15 cellular contexts compared by ENCODE assay signal in the genomic region with DNA sequence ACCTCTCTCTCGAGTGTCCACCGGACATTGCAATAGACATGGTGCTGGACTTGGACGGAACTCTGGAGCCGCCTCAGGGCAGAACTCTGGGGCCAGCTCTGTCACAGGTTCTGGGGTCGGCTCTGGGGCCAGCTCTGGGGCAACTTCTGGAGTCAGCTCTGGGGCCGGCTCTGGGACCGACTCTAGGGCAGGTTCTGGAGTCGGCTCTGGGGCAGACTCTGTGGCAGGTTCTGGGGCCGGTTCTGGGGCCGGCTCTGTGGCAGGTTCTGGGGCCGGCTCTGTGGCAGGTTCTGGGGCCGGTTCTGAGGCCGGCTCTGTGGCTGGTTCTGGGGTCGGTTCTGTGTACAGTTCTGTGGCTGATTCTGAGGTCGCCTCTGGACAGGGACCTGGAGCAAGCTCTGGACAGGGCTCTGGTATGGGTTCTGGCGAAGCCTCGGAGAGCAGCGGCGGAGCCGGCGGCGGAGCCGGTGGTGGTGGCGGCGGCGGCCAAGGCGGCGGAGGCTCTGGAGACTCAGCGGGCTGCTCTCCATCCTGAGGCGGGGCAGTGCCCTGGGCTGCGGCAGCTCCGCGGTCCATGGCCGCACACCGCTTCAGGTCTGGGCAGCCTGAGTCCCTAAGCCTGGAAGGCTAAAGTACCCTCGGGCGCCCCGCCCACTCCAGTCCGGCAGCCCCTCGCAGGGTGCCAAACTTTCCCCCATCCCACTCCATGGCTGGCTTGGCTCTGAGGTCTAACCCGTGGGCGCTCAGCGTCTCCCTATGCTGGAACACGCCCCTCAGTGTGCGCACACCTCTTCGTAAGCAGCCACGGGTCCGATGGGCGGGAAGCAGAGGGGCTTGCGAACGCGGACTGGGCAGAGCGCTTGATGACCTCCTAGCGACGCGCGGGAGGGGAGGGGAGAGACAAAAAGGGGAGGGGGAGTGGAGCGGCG. TPM values are rescaled to one million over a fixed set of nuclear protein-coding genes. Genes with fewer than 3 reads are reported as not detected.
DNase-seq lines count a peak whose midpoint lies in the region; ATAC-seq, FAIRE-seq and TF ChIP-seq lines count a peak whose summit lies in the region.
"Had no signal": no experiment of that assay in that cellular context is flagged by ENCODE, and none has a peak within 500 bp of the region (broad histone marks: within the 10 kb centered on the region; RNA-seq: fewer than 3 reads in every experiment).

A gene with protein sequence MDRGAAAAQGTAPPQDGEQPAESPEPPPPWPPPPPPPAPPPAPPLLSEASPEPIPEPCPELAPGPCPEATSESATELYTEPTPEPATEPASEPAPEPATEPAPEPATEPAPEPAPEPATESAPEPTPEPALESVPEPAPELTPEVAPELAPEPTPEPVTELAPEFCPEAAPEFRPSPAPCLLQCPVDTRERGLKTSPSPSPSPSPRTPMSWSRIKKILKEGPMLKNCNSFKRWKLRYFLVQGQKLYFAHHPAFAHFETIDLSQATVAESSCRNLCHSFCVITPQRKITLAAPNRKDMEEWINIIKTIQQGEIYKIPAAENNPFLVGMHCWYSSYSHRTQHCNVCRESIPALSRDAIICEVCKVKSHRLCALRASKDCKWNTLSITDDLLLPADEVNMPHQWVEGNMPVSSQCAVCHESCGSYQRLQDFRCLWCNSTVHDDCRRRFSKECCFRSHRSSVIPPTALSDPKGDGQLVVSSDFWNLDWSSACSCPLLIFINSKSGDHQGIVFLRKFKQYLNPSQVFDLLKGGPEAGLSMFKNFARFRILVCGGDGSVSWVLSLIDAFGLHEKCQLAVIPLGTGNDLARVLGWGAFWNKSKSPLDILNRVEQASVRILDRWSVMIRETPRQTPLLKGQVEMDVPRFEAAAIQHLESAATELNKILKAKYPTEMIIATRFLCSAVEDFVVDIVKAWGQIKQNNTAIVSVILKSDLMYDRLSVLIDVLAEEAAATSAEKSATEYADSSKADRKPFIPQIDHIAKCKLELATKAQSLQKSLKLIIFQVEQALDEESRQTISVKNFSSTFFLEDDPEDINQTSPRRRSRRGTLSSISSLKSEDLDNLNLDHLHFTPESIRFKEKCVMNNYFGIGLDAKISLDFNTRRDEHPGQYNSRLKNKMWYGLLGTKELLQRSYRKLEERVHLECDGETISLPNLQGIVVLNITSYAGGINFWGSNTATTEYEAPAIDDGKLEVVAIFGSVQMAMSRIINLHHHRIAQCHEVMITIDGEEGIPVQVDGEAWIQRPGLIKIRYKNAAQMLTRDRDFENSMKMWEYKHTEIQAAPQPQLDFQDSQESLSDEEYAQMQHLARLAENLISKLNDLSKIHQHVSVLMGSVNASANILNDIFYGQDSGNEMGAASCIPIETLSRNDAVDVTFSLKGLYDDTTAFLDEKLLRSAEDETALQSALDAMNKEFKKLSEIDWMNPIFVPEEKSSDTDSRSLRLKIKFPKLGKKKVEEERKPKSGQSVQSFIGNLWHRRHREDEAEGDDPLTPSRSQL (minus strand): TSS at position 723 of the 929 bp plus-strand sequence. CDS start 147 bp downstream, at position 576.

- peak; percentile 94 for ATAC-seq in HepG2

- no peaks in the 10 kb centered on the region for H3K79me2 ChIP-seq in HepG2 (ENCODE audit: insufficient read depth, low read length)

- H3K9me3 ChIP-seq in HepG2 (ENCODE audit: low read length) (no peaks in the 10 kb centered on the region), stomach (peaks cover 0 to 6% (median 0%) of the 10 kb centered on the region in 4 donors)

- H3K4me1 Mint-ChIP-seq in activated naive CD4-positive, alpha-beta T cell treated with anti-CD3 and anti-CD28 coated beads, Interleukin-2, amount 50 U/mL, for 24 hours, result peaks cover 3% of the 10 kb centered on the region
- H3K4me1 Mint-ChIP-seq in activated naive CD8-positive, alpha-beta T cell treated with anti-CD3 and anti-CD28 coated beads for 36 hours, result peaks cover 4% of the 10 kb centered on the region
- H3K4me1 Mint-ChIP-seq in osteocyte (ENCODE audit: unreplicated experiment), result no peaks in the 10 kb centered on the region

- H3K9ac ChIP-seq in HepG2 (ENCODE audit: insufficient read depth, low read depth, low read length), result no peak within 1 kb of the TSS

- TF ChIP-seq RAD21 in HepG2 (CRISPR knock-in tag; IDR thresholded peaks at IDR 0.05), result no peak

- no peak within 1 kb of the TSS for H2AFZ ChIP-seq in HepG2 (ENCODE audit: low read length)

- in situ Hi-C loops in HepG2 (cut with HindIII; ENCODE audit: extremely low pct_ligation_motif_present, low pct_unique_long_range_greater_than_20kb), result no loop called here

- no peaks in the 10 kb centered on the region for H3K36me3 Mint-ChIP-seq in activated naive CD4-positive, alpha-beta T cell treated with anti-CD3 and anti-CD28 coated beads, Interleukin-2, amount 50 U/mL, for 24 hours
- no peaks in the 10 kb centered on the region for H3K36me3 Mint-ChIP-seq in activated naive CD8-positive, alpha-beta T cell treated with anti-CD3 and anti-CD28 coated beads for 36 hours
- no peaks in the 10 kb centered on the region for H3K36me3 Mint-ChIP-seq in osteocyte (ENCODE audit: unreplicated experiment)

- no peak within 1 kb of the TSS for H3K27ac ChIP-seq in HepG2 (ENCODE audit: extremely low read length, insufficient read depth, low read length)
- no peak within 1 kb of the TSS for H3K27ac ChIP-seq in stomach

- H3K27me3 Mint-ChIP-seq in activated naive CD4-positive, alpha-beta T cell treated with anti-CD3 and anti-CD28 coated beads, Interleukin-2, amount 50 U/mL, for 24 hours, result peaks cover 25% of the 10 kb centered on the region
- H3K27me3 Mint-ChIP-seq in activated naive CD8-positive, alpha-beta T cell treated with anti-CD3 and anti-CD28 coated beads for 36 hours, result peaks cover 65% of the 10 kb centered on the region
- peaks cover 48% of the 10 kb centered on the region for H3K27me3 Mint-ChIP-seq in osteocyte (ENCODE audit: unreplicated experiment)

- CTCF ChIA-PET in HepG2 (lab: Yijun Ruan, JAX; ENCODE audit: low intra/inter-chr PET ratio, low total read pairs), result no interaction called here

- no peak for TF ChIP-seq CTCF in HepG2 (CRISPR knock-in tag; IDR thresholded peaks at IDR 0.05)
- no peak for TF ChIP-seq CTCF in stomach (IDR thresholded peaks at IDR 0.05)
- no peak for TF ChIP-seq CTCF in osteocyte (IDR thresholded peaks at IDR 0.05)

- POLR2A ChIA-PET in HepG2 (lab: Yijun Ruan, JAX), result no interaction called here

- H3K36me3 ChIP-seq in HepG2 (replicated peaks in 1 of 2; ENCODE audit: control insufficient read depth in 1 of 2, insufficient read depth in 2 of 2, low read length in 2 of 2), result no peaks in the 10 kb centered on the region
- H3K36me3 ChIP-seq in stomach, result no peaks in the 10 kb centered on the region

- no peak for TF ChIP-seq EP300 in HepG2 (IDR thresholded peaks at IDR 0.05; ENCODE audit: low read depth in 2 of 2, low read length in 2 of 2)
- TF ChIP-seq EP300 in HepG2 (CRISPR knock-in tag; IDR thresholded peaks at IDR 0.05; ENCODE audit: borderline replicate concordance), result no peak
- no peak for TF ChIP-seq EP300 in stomach (IDR thresholded peaks at IDR 0.05)

- H4K20me1 ChIP-seq in HepG2 (ENCODE audit: insufficient read depth, low read length), result no peaks in the 10 kb centered on the region

- H3K27me3 ChIP-seq in HepG2 (ENCODE audit: control insufficient read depth in 1 of 2, insufficient read depth in 2 of 2, low read length in 2 of 2), result peaks cover 0 to 10% of the 10 kb centered on the region in 2 experiments; a peak in 2 of 5 replicates
- H3K27me3 ChIP-seq in stomach, result peaks cover 16 to 84% (median 77%) of the 10 kb centered on the region in 3 donors

- H3K27ac Mint-ChIP-seq in activated naive CD4-positive, alpha-beta T cell treated with anti-CD3 and anti-CD28 coated beads, Interleukin-2, amount 50 U/mL, for 24 hours, result no peak within 1 kb of the TSS
- H3K27ac Mint-ChIP-seq in activated naive CD8-positive, alpha-beta T cell treated with anti-CD3 and anti-CD28 coated beads for 36 hours, result no peak within 1 kb of the TSS
- H3K27ac Mint-ChIP-seq in osteocyte (ENCODE audit: unreplicated experiment), result no peak within 1 kb of the TSS

- no peak for DNase-seq in activated naive CD4-positive, alpha-beta T cell (lab: John Stamatoyannopoulos, UW)
- DNase-seq in activated naive CD8-positive, alpha-beta T cell treated with anti-CD3 and anti-CD28 coated beads for 36 hours, result no peak
- DNase-seq in HepG2 (ENCODE audit: low spot score), result peak; percentile 67
- DNase-seq in stomach, result no peak
- no peak for DNase-seq in osteocyte (ENCODE audit: extremely low spot score, unreplicated experiment)
- no peak for DNase-seq in activated CD4-positive, alpha-beta T cell treated with anti-CD3 and anti-CD28 coated beads for 4 hours
- no peak for DNase-seq in NCI-H2107 treated with DMSO at 0.1 percent for 48 hours (lab: John Stamatoyannopoulos, UW; ENCODE audit: unreplicated experiment)
- DNase-seq: activated CD8-positive, alpha-beta memory T cell treated with anti-CD3 and anti-CD28 coated beads for 24 hours; AML-193; NCI-H446 treated with DMSO at 0.1 percent for 48 hours; stimulated activated naive CD4-positive, alpha-beta T cell had no signal

- peak; percentile 76 for FAIRE-seq in HepG2 (lab: Jason Lieb, UNC)

- H3K9me3 Mint-ChIP-seq in activated naive CD4-positive, alpha-beta T cell treated with anti-CD3 and anti-CD28 coated beads, Interleukin-2, amount 50 U/mL, for 24 hours, result no peaks in the 10 kb centered on the region
- no peaks in the 10 kb centered on the region for H3K9me3 Mint-ChIP-seq in activated naive CD8-positive, alpha-beta T cell treated with anti-CD3 and anti-CD28 coated beads for 36 hours
- no peaks in the 10 kb centered on the region for H3K9me3 Mint-ChIP-seq in osteocyte (ENCODE audit: unreplicated experiment)

- H3K4me3 ChIP-seq in HepG2 (replicated peaks in 1 of 3; ENCODE audit: insufficient read depth in 1 of 3, low read depth in 2 of 3, low read length in 3 of 3), result peak within 1 kb of the TSS; percentile 42 to 68 (median 50); a peak in 5 of 6 replicates
- peak within 1 kb of the TSS in 3 of 4 donors; percentile 4 to 32 (median 24) for H3K4me3 ChIP-seq in stomach

- H3K4me3 Mint-ChIP-seq in activated naive CD4-positive, alpha-beta T cell treated with anti-CD3 and anti-CD28 coated beads, Interleukin-2, amount 50 U/mL, for 24 hours, result peak within 1 kb of the TSS; percentile 31
- H3K4me3 Mint-ChIP-seq in activated naive CD8-positive, alpha-beta T cell treated with anti-CD3 and anti-CD28 coated beads for 36 hours, result peak within 1 kb of the TSS; percentile 32
- H3K4me3 Mint-ChIP-seq in osteocyte (ENCODE audit: unreplicated experiment), result no peak within 1 kb of the TSS

- BruUV-seq in HepG2 (replicated peaks; lab: Mats Ljungman, UMichigan), result no TSS peak

- H3K4me1 ChIP-seq in HepG2 (ENCODE audit: insufficient read depth, low read length), result no peaks in the 10 kb centered on the region
- peaks cover 4 to 31% (median 9%) of the 10 kb centered on the region in 4 donors for H3K4me1 ChIP-seq in stomach

- WGBS in HepG2 (ENCODE audit: low lambda C conversion rate), result 12% methylated on average over 10 of the region's 59 CpGs
- WGBS in stomach, 5 donors, result 2 to 43% (median 6%) methylated on average over 23 to 59 of the region's 59 CpGs

- H3K4me2 ChIP-seq in HepG2 (ENCODE audit: low read depth, low read length), result peak within 1 kb of the TSS; percentile 68

- TF ChIP-seq POLR2A in HepG2 (IDR thresholded peaks at IDR 0.05; ENCODE audit: insufficient read depth in 1 of 2, low read depth in 2 of 2, low read length in 2 of 2) (peak in 1 of 2 experiments; percentile 48; a peak in 2 of 4 replicates), stomach (IDR thresholded peaks at IDR 0.05) (no peak)

- intact Hi-C loops in HepG2 (cut with micrococcal nuclease; ENCODE audit: unreplicated experiment) (loop anchor here (5.0 kb wide), 1 partner anchor 38 kb away; no protein-coding TSS in a partner anchor), stomach (cut with DNase I; ENCODE audit: low total_unique reads) (no loop called here)

RNA-seq across cellular contexts. Expression of the gene that starts here (rescaled TPM):
- not detected for total RNA-seq in activated naive CD8-positive, alpha-beta T cell treated with anti-CD3 and anti-CD28 coated beads for 36 hours
- total RNA-seq in HepG2 (2016; rRNA removed; fragmentation: Illumina TruSeq; extraction: Trizol) (24.0 and 43.2 TPM in 2 replicates), stomach (1 to 10 TPM in 1 of 5 donors, not detected in 4; 1.8 TPM), osteocyte (not detected in 2 replicates)
- total RNA-seq in HepG2 (2016; cell fraction: cytosol; rRNA removed; fragmentation: Illumina TruSeq; extraction: Trizol; ENCODE audit: low read depth), result 2.0 and 2.5 TPM in 2 replicates
- total RNA-seq in HepG2 (2016; cell fraction: insoluble cytoplasmic fraction; rRNA removed; fragmentation: Illumina TruSeq; extraction: Trizol), result 23.7 and 41.0 TPM in 2 replicates
- 12.3 and 12.6 TPM in 2 replicates for total RNA-seq in HepG2 (2016; cell fraction: membrane; rRNA removed; fragmentation: Illumina TruSeq; extraction: Trizol)
- total RNA-seq in HepG2 (2016; cell fraction: nucleus; rRNA removed; fragmentation: Illumina TruSeq; extraction: Trizol), result 20.4 and 22.0 TPM in 2 replicates
- polyA plus RNA-seq in HepG2 (2011; rRNA removed) (6.2 and 11.0 TPM in 2 replicates), stomach (under 1 TPM in 1 of 3 donors, not detected in 2; 0.06 TPM)
- polyA plus RNA-seq in HepG2 (2011; cell fraction: cytosol; rRNA removed), result 6.8 and 6.9 TPM in 2 replicates
- 5.0 and 6.5 TPM in 2 replicates for polyA plus RNA-seq in HepG2 (2011; cell fraction: nucleus; rRNA removed)
- 3.4 and 6.0 TPM in 2 replicates for polyA plus RNA-seq in HepG2 (2012)
- 1.1 and 1.2 TPM in 2 replicates for polyA plus RNA-seq in HepG2 (2016; cell fraction: cytosol; fragmentation: Illumina TruSeq; extraction: Trizol; ENCODE audit: low read depth)
- 28.6 and 30.8 TPM in 2 replicates for polyA plus RNA-seq in HepG2 (2016; cell fraction: insoluble cytoplasmic fraction; fragmentation: Illumina TruSeq; extraction: Trizol; ENCODE audit: low read depth)
- 4.5 and 5.0 TPM in 2 replicates for polyA plus RNA-seq in HepG2 (2016; cell fraction: membrane; fragmentation: Illumina TruSeq; extraction: Trizol; ENCODE audit: low read depth)
- polyA plus RNA-seq in HepG2 (2016; cell fraction: nucleus; fragmentation: Illumina TruSeq; extraction: Trizol; ENCODE audit: insufficient read depth, low read depth), result 19.8 and 21.3 TPM in 2 replicates
- 16.2 TPM in 1 of 2 replicates, not detected in the other for polyA minus RNA-seq in HepG2 (2011; rRNA and poly(A)+ RNA removed; ENCODE audit: low replicate concordance)
- 7.6 and 12.5 TPM in 2 replicates for polyA minus RNA-seq in HepG2 (2011; cell fraction: cytosol; rRNA and poly(A)+ RNA removed)
- polyA minus RNA-seq in HepG2 (2011; cell fraction: nucleus; rRNA and poly(A)+ RNA removed), result 9.1 and 10.9 TPM in 2 replicates
- total RNA-seq: fibroblast of lung, HT-29, mesenteric fat pad had no signal
- polyA plus RNA-seq: fibroblast of lung had no signal
